21 cellular contexts compared by ENCODE assay signal in the genomic region with DNA sequence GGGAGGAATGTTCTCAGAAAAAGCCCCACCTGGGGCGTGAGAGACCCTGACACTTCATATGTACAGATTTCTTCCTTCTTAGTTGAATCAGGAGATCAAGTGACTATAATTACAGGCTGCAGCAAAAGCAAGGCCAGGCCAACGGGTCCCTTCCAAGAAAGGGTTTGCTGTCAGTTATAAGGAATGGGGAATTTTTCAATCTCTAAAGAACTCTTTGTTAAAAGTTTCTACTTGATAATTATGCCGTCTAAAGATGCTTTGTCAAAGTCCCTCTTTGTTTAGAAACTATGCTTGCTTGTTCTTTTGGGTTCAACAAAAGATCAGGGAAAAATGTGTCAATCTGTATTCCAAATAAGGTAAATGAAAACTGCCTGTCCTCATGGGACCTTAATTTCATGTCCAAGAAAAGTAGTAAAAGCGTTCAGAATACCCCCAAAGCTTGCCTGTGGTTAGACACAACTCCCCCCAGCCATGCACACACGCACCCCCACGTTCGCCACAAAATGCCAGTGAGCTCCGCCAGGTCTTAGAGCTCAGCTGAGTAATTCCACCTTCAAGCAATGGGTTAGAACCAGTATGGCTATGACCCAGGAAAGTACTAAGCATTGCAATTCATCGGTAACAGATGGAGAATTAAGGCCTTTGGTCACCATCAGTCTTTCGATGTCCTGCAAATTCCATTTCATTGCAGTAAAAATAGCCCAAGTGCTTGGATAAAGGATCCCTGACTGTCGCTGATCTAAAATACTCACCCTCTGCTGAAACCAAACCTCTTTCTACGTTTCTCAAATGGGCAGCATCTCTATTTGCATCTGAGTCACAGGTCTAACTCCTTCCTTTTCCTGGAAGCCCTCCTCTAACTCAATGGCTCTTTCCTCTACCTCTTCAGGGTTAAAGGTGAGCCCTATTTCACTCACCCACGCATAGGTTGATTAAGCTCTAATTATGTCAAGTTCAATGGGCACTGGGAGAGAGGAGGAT.
DNase-seq lines count a peak whose midpoint lies in the region; ATAC-seq, FAIRE-seq and TF ChIP-seq lines count a peak whose summit lies in the region.
"Had no signal": no experiment of that assay in that cellular context is flagged by ENCODE, and none has a peak within 500 bp of the region (broad histone marks: within the 10 kb centered on the region; RNA-seq: fewer than 3 reads in every experiment).

No MANE protein-coding gene starts in this region.

- H4K20me1 ChIP-seq in hepatocyte (ENCODE audit: insufficient read depth, poor library complexity, severe bottlenecking) (peaks cover 3% of the 10 kb centered on the region), smooth muscle cell (ENCODE audit: low read depth) (no peaks in the 10 kb centered on the region)

- H3K9me3 ChIP-seq in hepatocyte (ENCODE audit: low read depth) (no peaks in the 10 kb centered on the region), smooth muscle cell (replicated peaks; ENCODE audit: low read depth) (no peaks in the 10 kb centered on the region), Peyer's patch (no peaks in the 10 kb centered on the region)

- no peaks in the 10 kb centered on the region for H3F3A ChIP-seq in smooth muscle cell (ENCODE audit: low read depth)

- no peak overlapping the region for H2AFZ ChIP-seq in hepatocyte
- no peak overlapping the region for H2AFZ ChIP-seq in smooth muscle cell (ENCODE audit: low read depth)

- H3K9ac ChIP-seq in smooth muscle cell (ENCODE audit: low read depth): no peak overlapping the region

- no peaks in the 10 kb centered on the region for H3K27me3 ChIP-seq in hepatocyte
- H3K27me3 ChIP-seq in smooth muscle cell (ENCODE audit: low read depth): no peaks in the 10 kb centered on the region
- H3K27me3 ChIP-seq in Peyer's patch: no peaks in the 10 kb centered on the region

- no peaks in the 10 kb centered on the region for H3K9me2 ChIP-seq in hepatocyte (replicated peaks; ENCODE audit: insufficient read depth)

- WGBS in hepatocyte (ENCODE audit: low lambda C conversion rate, missing lambda C conversion rate): 87% methylated on average over 13 of the region's 13 CpGs
- 82% methylated on average over 13 of the region's 13 CpGs for WGBS in smooth muscle cell (ENCODE audit: low lambda C conversion rate)

- H3K27ac ChIP-seq in hepatocyte: peak overlapping the region; percentile 62
- H3K27ac ChIP-seq in smooth muscle cell (ENCODE audit: low read depth): peak overlapping the region; percentile 57
- no peak overlapping the region for H3K27ac ChIP-seq in Peyer's patch

- no peak for TF ChIP-seq POLR2A in Peyer's patch (IDR thresholded peaks at IDR 0.05)

- no peak for ATAC-seq in HG03095 (IDR thresholded peaks at IDR 0.05; ENCODE audit: unreplicated experiment)

- H3K4me3 ChIP-seq in GM12865 (ENCODE audit: low read depth, low read length): no peak overlapping the region
- H3K4me3 ChIP-seq in hepatocyte: no peak overlapping the region
- no peak overlapping the region for H3K4me3 ChIP-seq in smooth muscle cell
- no peak overlapping the region for H3K4me3 ChIP-seq in Peyer's patch

- H3K4me1 ChIP-seq in hepatocyte (ENCODE audit: insufficient read depth): peaks cover 6% of the 10 kb centered on the region
- peaks cover 5% of the 10 kb centered on the region for H3K4me1 ChIP-seq in smooth muscle cell (ENCODE audit: low read depth)
- no peaks in the 10 kb centered on the region for H3K4me1 ChIP-seq in Peyer's patch

- H3K4me2 ChIP-seq in hepatocyte (no peak overlapping the region), smooth muscle cell (peak overlapping the region; percentile 58)

- H3K36me3 ChIP-seq in hepatocyte (replicated peaks; ENCODE audit: insufficient read depth, low read depth): no peaks in the 10 kb centered on the region
- no peaks in the 10 kb centered on the region for H3K36me3 ChIP-seq in smooth muscle cell (ENCODE audit: low read depth)
- H3K36me3 ChIP-seq in Peyer's patch: no peaks in the 10 kb centered on the region

- in situ Hi-C loops in SK-MEL-5 (cut with HindIII; ENCODE audit: low pct_unique_long_range_greater_than_20kb, low sequenced_read_pairs): no loop called here

- no peak for TF ChIP-seq CTCF in GM12865 (IDR thresholded peaks at IDR 0.05; ENCODE audit: insufficient read depth, low read depth, low read length, missing control alignments)
- TF ChIP-seq CTCF in hepatocyte (IDR thresholded peaks at IDR 0.05; ENCODE audit: poor library complexity): no peak
- TF ChIP-seq CTCF in smooth muscle cell (IDR thresholded peaks at IDR 0.05; ENCODE audit: borderline replicate concordance, insufficient read depth, poor library complexity, severe bottlenecking): no peak
- no peak for TF ChIP-seq CTCF in Peyer's patch (IDR thresholded peaks at IDR 0.05)

- DNase-seq in GM12865 (ENCODE audit: low read depth) (peak; percentile 33), SK-MEL-5 (ENCODE audit: low read depth, low spot score) (peak; percentile 73), hepatocyte (ENCODE audit: low spot score) (no peak), smooth muscle cell (lab: John Stamatoyannopoulos, UW; ENCODE audit: unreplicated experiment) (no peak), GM19239 (ENCODE audit: insufficient read length, low spot score) (no peak), Peyer's patch (no peak)
- DNase-seq: activated CD4-positive, alpha-beta T cell treated with anti-CD3 and anti-CD28 coated beads, Interleukin-2, amount 50 U/mL, for 4 hours; activated gamma-delta T cell; activated T-cell treated with anti-CD3 and anti-CD28 coated beads for 4 hours; CD4-positive, alpha-beta memory T cell; dermis blood vessel endothelial cell; DND-41; HFFc6; hippocampal formation; NCI-H1417; NCI-H2171; NCI-H69; OCI-M1; stimulated activated CD4-positive, alpha-beta T cell treated with anti-CD3 and anti-CD28 coated beads, Interleukin-15, amount 100 ng/mL, for 24 hours had no signal

- H3K79me2 ChIP-seq in hepatocyte: no peaks in the 10 kb centered on the region
- H3K79me2 ChIP-seq in smooth muscle cell (ENCODE audit: low read depth): no peaks in the 10 kb centered on the region

- FAIRE-seq in GM19239 (lab: Jason Lieb, UNC): no peak
- FAIRE-seq: islet of Langerhans had no signal

Comparison
In these comparisons a context has a peak if more than half of its experiments do, and no peak if none do; other contexts are left out.
1. DNase-seq: peak in GM12865 (single experiment) and SK-MEL-5 (single experiment); none in hepatocyte (single experiment), smooth muscle cell (single experiment), GM19239 (single experiment) and Peyer's patch (0 of 3).
2. H3K27ac ChIP-seq: peak in hepatocyte (single experiment) and smooth muscle cell (single experiment); none in Peyer's patch (0 of 4).